Comparison of ENCODE assay signal across 17 cellular contexts in genomic region chr12:92079054-92079385, GRCh38.
A peak's percentile ranks its signal among the peaks of the same experiment; 100 is the strongest.
DNase-seq lines count a peak whose midpoint lies in the region; ATAC-seq and TF ChIP-seq lines count a peak whose summit lies in the region.
"Had no signal": no experiment of that assay in that cellular context is flagged by ENCODE, and none has a peak within 500 bp of the region (broad histone marks: within the 10 kb centered on the region; RNA-seq: fewer than 3 reads in every experiment).

No MANE protein-coding gene starts in this region.

- no peak for TF ChIP-seq POLR2A in suprapubic skin (IDR thresholded peaks at IDR 0.05)

- H3K4me3 ChIP-seq in suprapubic skin (no peak overlapping the region), H7 (ENCODE audit: insufficient read depth, low read depth, low read length) (no peak overlapping the region), dorsolateral prefrontal cortex (no peak overlapping the region)
- H3K4me3 ChIP-seq: GM12878, lung, neural progenitor cell, skin epidermis, thyroid gland had no signal

- H3K4me3 Mint-ChIP-seq in activated T-cell treated with anti-CD3 and anti-CD28 coated beads, Interleukin-2, amount 50 U/mL, for 72 hours = peak overlapping the region; percentile 55 to 64
- H3K4me3 Mint-ChIP-seq in T-helper 17 cell = no peak overlapping the region
- H3K4me3 Mint-ChIP-seq: activated naive CD4-positive, alpha-beta T cell treated with anti-CD3 and anti-CD28 coated beads, Interleukin-2, amount 10 ng/mL, durations not matched to agents 7 days and 5 days; neural progenitor cell had no signal

- no peak for ATAC-seq in activated T-cell treated with anti-CD3 and anti-CD28 coated beads, Interleukin-2, amount 50 U/mL, for 72 hours (replicated peaks in 1 of 2)
- no peak for ATAC-seq in T-helper 17 cell
- ATAC-seq: GM12878 had no signal

- no peaks in the 10 kb centered on the region for H3K36me3 ChIP-seq in suprapubic skin
- H3K36me3 ChIP-seq in H7 (replicated peaks; ENCODE audit: control insufficient read depth, insufficient read depth, low read length) = no peaks in the 10 kb centered on the region
- H3K36me3 ChIP-seq: neural progenitor cell, thyroid gland had no signal

- TF ChIP-seq EP300 in suprapubic skin (IDR thresholded peaks at IDR 0.05) = no peak

- no peaks in the 10 kb centered on the region for H3K9me3 Mint-ChIP-seq in activated T-cell treated with anti-CD3 and anti-CD28 coated beads, Interleukin-2, amount 50 U/mL, for 72 hours
- H3K9me3 Mint-ChIP-seq: neural progenitor cell had no signal

- intact Hi-C loops in dorsolateral prefrontal cortex (cut with DNase I) = no loop called here

- no peaks in the 10 kb centered on the region for H3K36me3 Mint-ChIP-seq in activated T-cell treated with anti-CD3 and anti-CD28 coated beads, Interleukin-2, amount 50 U/mL, for 72 hours (ENCODE audit: insufficient read depth in 2 of 2)
- H3K36me3 Mint-ChIP-seq in T-helper 17 cell (ENCODE audit: low read depth) = peaks cover 3% of the 10 kb centered on the region
- H3K36me3 Mint-ChIP-seq: neural progenitor cell had no signal

- DNase-seq in activated T-cell treated with anti-CD3 and anti-CD28 coated beads, Interleukin-2, amount 50 U/mL, for 72 hours = no peak
- DNase-seq in activated T-cell treated with anti-CD3 and anti-CD28 coated beads for 4 hours (no peak), T-helper 17 cell (no peak), fibroblast of peridontal ligament (ENCODE audit: extremely low read depth) (peak; percentile 80), suprapubic skin (ENCODE audit: low spot score in 2 of 2) (no peak), NCI-H524 treated with DMSO at 0.1 percent for 48 hours (lab: John Stamatoyannopoulos, UW) (no peak), H7 (no peak), dorsolateral prefrontal cortex (no peak)
- DNase-seq: activated naive CD4-positive, alpha-beta T cell treated with anti-CD3 and anti-CD28 coated beads, Interleukin-2, amount 10 ng/mL, durations not matched to agents 7 days and 5 days; DMS79; NCI-H187; thyroid gland had no signal

- H3K27me3 ChIP-seq in suprapubic skin (no peaks in the 10 kb centered on the region), H7 (ENCODE audit: control insufficient read depth, insufficient read depth, low read length) (no peaks in the 10 kb centered on the region), dorsolateral prefrontal cortex (no peaks in the 10 kb centered on the region)
- H3K27me3 ChIP-seq: neural progenitor cell, thyroid gland had no signal

- peaks cover 61% of the 10 kb centered on the region for H3K4me1 Mint-ChIP-seq in activated T-cell treated with anti-CD3 and anti-CD28 coated beads, Interleukin-2, amount 50 U/mL, for 72 hours (ENCODE audit: low read depth)
- H3K4me1 Mint-ChIP-seq in T-helper 17 cell = peaks cover 33% of the 10 kb centered on the region

- H3K27me3 Mint-ChIP-seq in activated T-cell treated with anti-CD3 and anti-CD28 coated beads, Interleukin-2, amount 50 U/mL, for 72 hours (ENCODE audit: low read depth) = no peaks in the 10 kb centered on the region
- H3K27me3 Mint-ChIP-seq in T-helper 17 cell = no peaks in the 10 kb centered on the region
- H3K27me3 Mint-ChIP-seq: activated naive CD4-positive, alpha-beta T cell treated with anti-CD3 and anti-CD28 coated beads, Interleukin-2, amount 10 ng/mL, durations not matched to agents 7 days and 5 days had no signal

- H3K9me3 ChIP-seq in T-helper 17 cell (ENCODE audit: control insufficient read depth, low read length, poor library complexity, severe bottlenecking) (no peaks in the 10 kb centered on the region), suprapubic skin (no peaks in the 10 kb centered on the region)
- H3K9me3 ChIP-seq: thyroid gland had no signal

- TF ChIP-seq CTCF in suprapubic skin (IDR thresholded peaks at IDR 0.05) (no peak), dorsolateral prefrontal cortex (IDR thresholded peaks at IDR 0.05 in 54 of 56, conservative IDR thresholded peaks at IDR 0.05 in 2 of 56; ENCODE audit: low read depth in 1 of 56, partially characterized antibody in 56 of 56) (no peak)

- peak overlapping the region; percentile 85 for H3K27ac Mint-ChIP-seq in activated T-cell treated with anti-CD3 and anti-CD28 coated beads, Interleukin-2, amount 50 U/mL, for 72 hours
- peak overlapping the region; percentile 93 for H3K27ac Mint-ChIP-seq in T-helper 17 cell
- H3K27ac Mint-ChIP-seq: activated naive CD4-positive, alpha-beta T cell treated with anti-CD3 and anti-CD28 coated beads, Interleukin-2, amount 10 ng/mL, durations not matched to agents 7 days and 5 days; neural progenitor cell had no signal

- H3K27ac ChIP-seq in suprapubic skin (peak overlapping the region; percentile 53), dorsolateral prefrontal cortex (no peak overlapping the region)
- H3K27ac ChIP-seq: KMS-11, neural progenitor cell, thyroid gland had no signal

- H3K4me1 ChIP-seq in suprapubic skin = peaks cover 46% of the 10 kb centered on the region
